In genomic region chr17:7248811-7249210, GRCh38 we compare ENCODE assay signal across 9 cellular contexts. TPM values are rescaled to one million over a fixed set of nuclear protein-coding genes. Genes with fewer than 3 reads are reported as not detected.
DNase-seq lines count a peak whose midpoint lies in the region; ATAC-seq and TF ChIP-seq lines count a peak whose summit lies in the region.
"Had no signal": no experiment of that assay in that cellular context is flagged by ENCODE, and none has a peak within 500 bp of the region (broad histone marks: within the 10 kb centered on the region; RNA-seq: fewer than 3 reads in every experiment).

No MANE protein-coding gene starts in this region.

- BruUV-seq in MCF 10A (replicated peaks; lab: Mats Ljungman, UMichigan) (no TSS peak), mammary epithelial cell (replicated peaks; lab: Mats Ljungman, UMichigan) (no TSS peak)

- H3K4me1 ChIP-seq in mammary epithelial cell (ENCODE audit: insufficient read depth, low read length) (peaks cover 15% of the 10 kb centered on the region), skeletal muscle satellite cell (ENCODE audit: control insufficient read depth, insufficient read depth, low read length) (peaks cover 22% of the 10 kb centered on the region)

- H3K4me2 ChIP-seq in mammary epithelial cell (ENCODE audit: insufficient read depth, low read depth, low read length) (no peak overlapping the region), skeletal muscle satellite cell (ENCODE audit: low read length) (peak overlapping the region; percentile 93)

- no peak overlapping the region for H3K4me3 ChIP-seq in mammary epithelial cell (replicated peaks in 1 of 3; ENCODE audit: insufficient read depth in 1 of 3, low read depth in 2 of 3, low read length in 3 of 3)
- H3K4me3 ChIP-seq in skeletal muscle satellite cell (ENCODE audit: low read length), result no peak overlapping the region

- peaks cover 19% of the 10 kb centered on the region for H3K4me1 Mint-ChIP-seq in MCF 10A (ENCODE audit: insufficient read depth, unreplicated experiment)
- peaks cover 40% of the 10 kb centered on the region for H3K4me1 Mint-ChIP-seq in activated naive CD8-positive, alpha-beta T cell treated with anti-CD3 and anti-CD28 coated beads, Interleukin-2, amount 10 ng/mL, durations not matched to agents 7 days and 5 days

- WGBS in mammary epithelial cell (ENCODE audit: low coverage, missing lambda C conversion rate), result 78% methylated on average over 3 of the region's 3 CpGs

- peak overlapping the region; percentile 92 for H3K4me3 Mint-ChIP-seq in MCF 10A (ENCODE audit: unreplicated experiment)
- no peak overlapping the region for H3K4me3 Mint-ChIP-seq in activated naive CD8-positive, alpha-beta T cell treated with anti-CD3 and anti-CD28 coated beads, Interleukin-2, amount 10 ng/mL, durations not matched to agents 7 days and 5 days

- no peaks in the 10 kb centered on the region for H4K20me1 ChIP-seq in mammary epithelial cell (ENCODE audit: insufficient read depth, low read length)

- no peak for DNase-seq in MCF 10A (ENCODE audit: unreplicated experiment)
- DNase-seq in mammary epithelial cell, result no peak
- DNase-seq in activated naive CD8-positive, alpha-beta T cell treated with anti-CD3 and anti-CD28 coated beads, Interleukin-2, amount 10 ng/mL, durations not matched to agents 7 days and 5 days, result no peak
- DNase-seq: C1 segment of cervical spinal cord, KBM-7, NCI-H446 had no signal

- H3K36me3 ChIP-seq in mammary epithelial cell (ENCODE audit: insufficient read depth, low read length) (peaks cover 7% of the 10 kb centered on the region), skeletal muscle satellite cell (ENCODE audit: insufficient read depth, low read length) (peaks cover 11% of the 10 kb centered on the region)

- no peaks in the 10 kb centered on the region for H3K9me3 Mint-ChIP-seq in MCF 10A (ENCODE audit: unreplicated experiment)
- no peaks in the 10 kb centered on the region for H3K9me3 Mint-ChIP-seq in activated naive CD8-positive, alpha-beta T cell treated with anti-CD3 and anti-CD28 coated beads, Interleukin-2, amount 10 ng/mL, durations not matched to agents 7 days and 5 days

- H3K27me3 ChIP-seq in mammary epithelial cell (ENCODE audit: insufficient read depth, low read length) (no peaks in the 10 kb centered on the region), skeletal muscle satellite cell (ENCODE audit: control insufficient read depth, insufficient read depth, low read length) (no peaks in the 10 kb centered on the region)

- in situ Hi-C loops in mammary epithelial cell (cut with MboI; ENCODE audit: low sequenced_read_pairs in 2 of 2), result no loop called here

- H3K9ac ChIP-seq in mammary epithelial cell (ENCODE audit: insufficient read depth, low read length) (no peak overlapping the region), skeletal muscle satellite cell (ENCODE audit: low read depth, low read length) (peak overlapping the region; percentile 0)

- peaks cover 72% of the 10 kb centered on the region for H3K79me2 ChIP-seq in mammary epithelial cell (ENCODE audit: insufficient read depth, low read length)

- intact Hi-C loops in MCF 10A (cut with micrococcal nuclease), result no loop called here
- intact Hi-C loops in mammary epithelial cell (cut with micrococcal nuclease), result no loop called here

- no peak overlapping the region for H3K27ac ChIP-seq in mammary epithelial cell (ENCODE audit: insufficient read depth, low read depth, low read length)

- POLR2A ChIA-PET in MCF 10A (lab: Yijun Ruan, JAX), result interaction anchor here (1.0 to 4.4 kb wide), 3 partner anchors 8 to 11 kb away, joined by 3 to 128 read pairs (median 7); partner anchors contain the start of genes GABARAP and PHF23
- POLR2A ChIA-PET in activated naive CD8-positive, alpha-beta T cell treated with anti-CD3 and anti-CD28 coated beads, Interleukin-2, amount 10 ng/mL, durations not matched to agents 7 days and 5 days (lab: Charles Lee), result interaction anchor here (0.8 to 4.0 kb wide), 2 partner anchors 11 to 66 kb away, joined by 3 to 56 read pairs; partner anchors contain the start of genes DVL2 and PHF23

- no peak overlapping the region for H2AFZ ChIP-seq in mammary epithelial cell (ENCODE audit: low read depth, low read length)

- dilution Hi-C loops in mammary epithelial cell (cut with HindIII; ENCODE audit: low sequenced_read_pairs), result no loop called here

- ATAC-seq in activated naive CD8-positive, alpha-beta T cell treated with anti-CD3 and anti-CD28 coated beads, Interleukin-2, amount 10 ng/mL, durations not matched to agents 7 days and 5 days (ENCODE audit: low read depth), result no peak
- ATAC-seq in GM19467 (IDR thresholded peaks at IDR 0.05; ENCODE audit: unreplicated experiment) (no peak), HG03342 (IDR thresholded peaks at IDR 0.05; ENCODE audit: unreplicated experiment) (no peak)

- CTCF ChIA-PET in MCF 10A (lab: Yijun Ruan, JAX), result interaction anchor here (0.6 to 1.0 kb wide), 4 partner anchors 34 to 49 kb away, joined by 3 to 5 read pairs (median 3); no protein-coding TSS in a partner anchor
- CTCF ChIA-PET in mammary epithelial cell (lab: Charles Lee; ENCODE audit: low non-redundant PET), result no interaction called here

- H3K27ac Mint-ChIP-seq in MCF 10A (ENCODE audit: low read depth, unreplicated experiment), result peak overlapping the region; percentile 67
- peak overlapping the region; percentile 43 for H3K27ac Mint-ChIP-seq in activated naive CD8-positive, alpha-beta T cell treated with anti-CD3 and anti-CD28 coated beads, Interleukin-2, amount 10 ng/mL, durations not matched to agents 7 days and 5 days

- no peak for TF ChIP-seq CTCF in MCF 10A (IDR thresholded peaks at IDR 0.05; ENCODE audit: unreplicated experiment)
- TF ChIP-seq CTCF in mammary epithelial cell (conservative IDR thresholded peaks at IDR 0.05 in 1 of 2, IDR thresholded peaks at IDR 0.05 in 1 of 2; ENCODE audit: extremely low read depth in 1 of 2, insufficient read depth in 1 of 2, low read depth in 1 of 2, low read length in 2 of 2), result no peak

- H3K27me3 Mint-ChIP-seq in MCF 10A (ENCODE audit: insufficient read depth, unreplicated experiment), result no peaks in the 10 kb centered on the region
- no peaks in the 10 kb centered on the region for H3K27me3 Mint-ChIP-seq in activated naive CD8-positive, alpha-beta T cell treated with anti-CD3 and anti-CD28 coated beads, Interleukin-2, amount 10 ng/mL, durations not matched to agents 7 days and 5 days

- H3K36me3 Mint-ChIP-seq in MCF 10A (ENCODE audit: insufficient read depth, unreplicated experiment), result peaks cover 62% of the 10 kb centered on the region
- peaks cover 16% of the 10 kb centered on the region for H3K36me3 Mint-ChIP-seq in activated naive CD8-positive, alpha-beta T cell treated with anti-CD3 and anti-CD28 coated beads, Interleukin-2, amount 10 ng/mL, durations not matched to agents 7 days and 5 days

- H3K9me3 ChIP-seq in mammary epithelial cell (replicated peaks; ENCODE audit: insufficient read depth, low read length), result no peaks in the 10 kb centered on the region
- no peaks in the 10 kb centered on the region for H3K9me3 ChIP-seq in skeletal muscle satellite cell (replicated peaks; ENCODE audit: low read length)

RNA-seq across cellular contexts. Expression of gene CTDNEP1, which starts 2.7 kb away (rescaled TPM):
- total RNA-seq in MCF 10A (2022), result 145 and 148 TPM in 2 replicates
- total RNA-seq in mammary epithelial cell, result 100 to 1,000 TPM in 1 of 2 donors, 10 to 100 TPM in 1; 28.2 to 122 TPM
- 110 TPM for polyA plus RNA-seq in mammary epithelial cell
- polyA minus RNA-seq in mammary epithelial cell, result 263 TPM
- 100 to 1,000 TPM; 157 to 160 TPM for total RNA-seq in activated naive CD8-positive, alpha-beta T cell treated with anti-CD3 and anti-CD28 coated beads, Interleukin-2, amount 10 ng/mL, durations not matched to agents 7 days and 5 days
- total RNA-seq in skeletal muscle satellite cell (2012; rRNA removed), result 23.3 and 36.3 TPM in 2 replicates

RNA-seq across cellular contexts. Expression of gene ELP5, which starts 3.2 kb away (rescaled TPM):
- 81.0 and 91.3 TPM in 2 replicates for total RNA-seq in MCF 10A (2022)
- 10 to 100 TPM; 18.8 to 52.0 TPM for total RNA-seq in mammary epithelial cell
- polyA plus RNA-seq in mammary epithelial cell, result 39.3 TPM
- 46.8 TPM for polyA minus RNA-seq in mammary epithelial cell
- total RNA-seq in activated naive CD8-positive, alpha-beta T cell treated with anti-CD3 and anti-CD28 coated beads, Interleukin-2, amount 10 ng/mL, durations not matched to agents 7 days and 5 days, result 10 to 100 TPM; 49.5 to 52.0 TPM
- total RNA-seq in skeletal muscle satellite cell (2012; rRNA removed), result 32.7 and 45.0 TPM in 2 replicates

RNA-seq across cellular contexts. Expression of gene GABARAP, which starts 6.6 kb away (rescaled TPM):
- 226 and 294 TPM in 2 replicates for total RNA-seq in MCF 10A (2022)
- total RNA-seq in mammary epithelial cell, result 100 to 1,000 TPM; 116 to 204 TPM
- 326 TPM for polyA plus RNA-seq in mammary epithelial cell
- 296 TPM for polyA minus RNA-seq in mammary epithelial cell
- 100 to 1,000 TPM; 244 to 251 TPM for total RNA-seq in activated naive CD8-positive, alpha-beta T cell treated with anti-CD3 and anti-CD28 coated beads, Interleukin-2, amount 10 ng/mL, durations not matched to agents 7 days and 5 days
- 146 and 224 TPM in 2 replicates for total RNA-seq in skeletal muscle satellite cell (2012; rRNA removed)

RNA-seq across cellular contexts. Expression of gene PHF23, which starts 9.6 kb away (rescaled TPM):
- total RNA-seq in MCF 10A (2022) (41.8 and 47.1 TPM in 2 replicates), mammary epithelial cell (10 to 100 TPM; 36.7 to 53.6 TPM)
- 39.8 TPM for polyA plus RNA-seq in mammary epithelial cell
- 26.2 TPM for polyA minus RNA-seq in mammary epithelial cell
- 10 to 100 TPM; 49.9 to 50.4 TPM for total RNA-seq in activated naive CD8-positive, alpha-beta T cell treated with anti-CD3 and anti-CD28 coated beads, Interleukin-2, amount 10 ng/mL, durations not matched to agents 7 days and 5 days
- total RNA-seq in skeletal muscle satellite cell (2012; rRNA removed), result 37.0 and 46.1 TPM in 2 replicates

RNA-seq across cellular contexts. Expression of gene CLDN7, which starts 13.5 kb away (rescaled TPM):
- total RNA-seq in MCF 10A (2022), result 20.8 and 23.9 TPM in 2 replicates
- 10 to 100 TPM in 1 of 2 donors, 1 to 10 TPM in 1; 5.0 to 57.8 TPM for total RNA-seq in mammary epithelial cell
- 10.4 TPM for polyA plus RNA-seq in mammary epithelial cell
- 3.2 TPM for polyA minus RNA-seq in mammary epithelial cell
- 1 to 10 TPM; 1.7 to 2.6 TPM for total RNA-seq in activated naive CD8-positive, alpha-beta T cell treated with anti-CD3 and anti-CD28 coated beads, Interleukin-2, amount 10 ng/mL, durations not matched to agents 7 days and 5 days
- total RNA-seq in skeletal muscle satellite cell (2012; rRNA removed), result 0.66 and 10.9 TPM in 2 replicates
